Comparison of ENCODE assay signal across 1 cellular context in genomic region chr4:143421609-143422008, GRCh38.
TF ChIP-seq lines count a peak whose summit lies in the region.

No MANE protein-coding gene starts in this region.

TF ChIP-seq in WTC11, 78 proteins besides CTCF, POLR2A, EP300 and RAD21 (continued from another document):
- no peak for TF ChIP-seq E2F1 (CRISPR knock-in tag; IDR thresholded peaks at IDR 0.05)
- TF ChIP-seq HMGA2 (CRISPR knock-in tag; IDR thresholded peaks at IDR 0.05) = no peak
- TF ChIP-seq FOXJ3 (CRISPR knock-in tag; IDR thresholded peaks at IDR 0.05; ENCODE audit: borderline replicate concordance) = no peak
- TF ChIP-seq ATF1 (CRISPR knock-in tag; IDR thresholded peaks at IDR 0.05) = no peak
- no peak for TF ChIP-seq ATF3 (CRISPR knock-in tag; conservative IDR thresholded peaks at IDR 0.05)
- TF ChIP-seq ZNF219 (CRISPR knock-in tag; IDR thresholded peaks at IDR 0.05; ENCODE audit: borderline replicate concordance) = no peak
- TF ChIP-seq EMX1 (CRISPR knock-in tag; IDR thresholded peaks at IDR 0.05) = no peak
- no peak for TF ChIP-seq ZNF416 (CRISPR knock-in tag; IDR thresholded peaks at IDR 0.05)
- TF ChIP-seq ZNF281 (CRISPR knock-in tag; IDR thresholded peaks at IDR 0.05) = no peak
- TF ChIP-seq NFE2L1 (CRISPR knock-in tag; IDR thresholded peaks at IDR 0.05) = no peak
- TF ChIP-seq NFYB (CRISPR knock-in tag; conservative IDR thresholded peaks at IDR 0.05; ENCODE audit: low read depth) = no peak
- TF ChIP-seq, protein P1, sequence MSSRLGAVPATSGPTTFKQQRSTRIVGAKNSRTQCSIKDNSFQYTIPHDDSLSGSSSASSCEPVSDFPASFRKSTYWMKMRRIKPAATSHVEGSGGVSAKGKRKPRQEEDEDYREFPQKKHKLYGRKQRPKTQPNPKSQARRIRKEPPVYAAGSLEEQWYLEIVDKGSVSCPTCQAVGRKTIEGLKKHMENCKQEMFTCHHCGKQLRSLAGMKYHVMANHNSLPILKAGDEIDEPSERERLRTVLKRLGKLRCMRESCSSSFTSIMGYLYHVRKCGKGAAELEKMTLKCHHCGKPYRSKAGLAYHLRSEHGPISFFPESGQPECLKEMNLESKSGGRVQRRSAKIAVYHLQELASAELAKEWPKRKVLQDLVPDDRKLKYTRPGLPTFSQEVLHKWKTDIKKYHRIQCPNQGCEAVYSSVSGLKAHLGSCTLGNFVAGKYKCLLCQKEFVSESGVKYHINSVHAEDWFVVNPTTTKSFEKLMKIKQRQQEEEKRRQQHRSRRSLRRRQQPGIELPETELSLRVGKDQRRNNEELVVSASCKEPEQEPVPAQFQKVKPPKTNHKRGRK (CRISPR knock-in tag; IDR thresholded peaks at IDR 0.05; ENCODE audit: borderline replicate concordance) = no peak
